In the genomic region with DNA sequence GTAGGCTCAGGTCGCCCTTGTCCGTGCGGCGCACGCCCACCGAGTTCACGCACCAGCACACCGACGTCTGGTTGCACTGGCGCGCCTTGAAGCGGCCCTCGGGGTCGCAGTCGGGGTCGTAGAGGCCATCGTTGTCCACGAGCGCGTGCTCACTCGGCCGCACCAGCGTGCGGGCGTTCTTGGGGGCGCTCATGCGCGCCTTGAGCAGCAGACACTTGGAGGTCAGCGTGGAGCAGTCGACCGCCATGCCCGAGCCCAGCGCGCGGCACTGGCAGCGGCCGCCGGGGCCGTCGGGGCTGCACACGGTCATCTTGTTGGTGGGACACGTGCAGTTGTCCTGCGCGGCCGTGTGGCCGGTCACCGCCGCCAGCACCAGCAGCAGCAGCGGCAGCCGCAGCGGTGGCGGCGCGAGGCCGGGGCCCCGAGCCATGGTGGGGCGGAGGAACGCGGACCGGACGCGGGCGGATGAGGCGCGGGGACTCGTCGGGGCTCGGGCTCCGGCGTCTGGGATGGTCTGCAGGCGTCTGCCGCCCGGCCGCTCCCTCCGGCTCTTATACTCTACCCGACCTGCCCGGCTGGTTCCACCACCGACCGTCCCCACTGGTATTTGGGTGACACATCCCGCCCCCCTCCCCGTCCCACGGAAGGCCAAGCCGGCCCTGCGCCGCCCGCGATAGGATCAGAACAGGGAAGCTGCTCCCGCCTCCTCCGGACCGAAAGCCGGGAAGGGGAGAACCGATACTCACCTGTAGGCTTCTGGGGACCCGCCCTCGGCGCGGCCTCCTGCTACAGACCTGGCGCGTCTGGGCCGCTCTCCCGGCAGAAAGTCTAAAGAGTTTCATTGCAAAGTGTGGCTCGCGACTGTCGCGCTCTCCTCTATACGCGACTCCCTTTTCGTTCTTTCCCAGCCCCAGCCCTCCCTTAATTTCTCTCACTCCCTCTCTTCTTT, we compare ENCODE assay signal across 8 cellular contexts. TPM values are rescaled to one million over a fixed set of nuclear protein-coding genes. Genes with fewer than 3 reads are reported as not detected.
DNase-seq lines count a peak whose midpoint lies in the region; ATAC-seq and TF ChIP-seq lines count a peak whose summit lies in the region.
"Had no signal": no experiment of that assay in that cellular context is flagged by ENCODE, and none has a peak within 500 bp of the region (broad histone marks: within the 10 kb centered on the region; RNA-seq: fewer than 3 reads in every experiment).

A gene with protein sequence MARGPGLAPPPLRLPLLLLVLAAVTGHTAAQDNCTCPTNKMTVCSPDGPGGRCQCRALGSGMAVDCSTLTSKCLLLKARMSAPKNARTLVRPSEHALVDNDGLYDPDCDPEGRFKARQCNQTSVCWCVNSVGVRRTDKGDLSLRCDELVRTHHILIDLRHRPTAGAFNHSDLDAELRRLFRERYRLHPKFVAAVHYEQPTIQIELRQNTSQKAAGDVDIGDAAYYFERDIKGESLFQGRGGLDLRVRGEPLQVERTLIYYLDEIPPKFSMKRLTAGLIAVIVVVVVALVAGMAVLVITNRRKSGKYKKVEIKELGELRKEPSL (minus strand): TSS at position 526 of the 949 bp plus-strand sequence. CDS start 96 bp downstream, at position 430.

- TF ChIP-seq CTCF in cardiac fibroblast (IDR thresholded peaks at IDR 0.05; ENCODE audit: low read depth, low read length): no peak
- no peak for TF ChIP-seq CTCF in left lung (IDR thresholded peaks at IDR 0.05)

- peak; percentile 80 for ATAC-seq in left lung

- H3K9me3 ChIP-seq in left lung: no peaks in the 10 kb centered on the region

- H3K36me3 ChIP-seq in left lung: no peaks in the 10 kb centered on the region

- DNase-seq in NCI-H146 treated with DMSO at 0.1 percent for 48 hours (lab: John Stamatoyannopoulos, UW; ENCODE audit: unreplicated experiment) (peak; percentile 14), cardiac fibroblast (ENCODE audit: low read depth in 2 of 2) (no peak), left lung (peak; percentile 85 to 94), substantia nigra (lab: John Stamatoyannopoulos, UW) (peak in 4 of 49 donors; percentile 10 to 29 (median 14)), T1000 (lab: John Stamatoyannopoulos, UW) (no peak), NCI-H446 (lab: John Stamatoyannopoulos, UW) (no peak)
- no peak for DNase-seq in stimulated activated CD4-positive, alpha-beta T cell treated with anti-CD3 and anti-CD28 coated beads, Interleukin-4, amount 100 ng/mL, for 4 hours

- peak within 1 kb of the TSS; percentile 28 to 32 for H3K4me3 ChIP-seq in cardiac fibroblast (replicated peaks in 1 of 2; ENCODE audit: low read depth in 2 of 2, low read length in 2 of 2)
- peak within 1 kb of the TSS; percentile 40 to 57 for H3K4me3 ChIP-seq in left lung

- H3K27ac ChIP-seq in left lung: peak within 1 kb of the TSS; percentile 85 to 88
- H3K27ac ChIP-seq in substantia nigra (ENCODE audit: low read depth, low read length, poor library complexity, severe bottlenecking): peak within 1 kb of the TSS; percentile 16

- intact Hi-C loops in left lung (cut with DNase I): no loop called here

- peaks cover 6 to 23% of the 10 kb centered on the region in 2 donors for H3K27me3 ChIP-seq in left lung

- H3K4me1 ChIP-seq in left lung: peaks cover 4 to 57% of the 10 kb centered on the region in 2 donors

RNA-seq across cellular contexts. Expression of the gene that starts here (rescaled TPM):
- total RNA-seq in left lung: 100 to 1,000 TPM; 130 to 171 TPM
- total RNA-seq: RPMI7951 had no signal

Comparison
In these comparisons a context has a peak if more than half of its experiments do, and no peak if none do; other contexts are left out.
1. DNase-seq: peak in NCI-H146 treated with DMSO at 0.1 percent for 48 hours (single experiment) and left lung (2 of 2); none in cardiac fibroblast (0 of 2), stimulated activated CD4-positive, alpha-beta T cell treated with anti-CD3 and anti-CD28 coated beads, Interleukin-4, amount 100 ng/mL, for 4 hours (0 of 2), T1000 (single experiment) and NCI-H446 (0 of 2).